ENCODE assay signal across 35 cellular contexts in the genomic region with DNA sequence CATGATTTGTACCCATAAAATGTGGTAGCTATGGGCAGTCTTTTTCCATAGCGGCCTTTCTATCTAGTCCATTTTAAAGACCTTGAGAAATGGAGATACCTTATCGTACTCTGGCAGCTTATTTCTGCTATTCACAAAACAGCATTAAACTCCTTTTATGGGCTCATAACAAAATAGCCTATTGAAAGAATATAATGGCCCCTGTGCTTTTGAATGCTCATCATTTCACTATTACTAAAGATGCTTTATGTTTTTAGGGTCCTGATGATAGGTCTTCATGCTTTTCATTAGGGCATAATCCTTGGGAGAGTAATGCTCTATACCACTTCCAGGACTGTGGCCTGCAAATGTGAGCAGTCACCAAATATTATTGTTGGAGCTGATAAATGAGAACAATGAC. TPM values are rescaled to one million over a fixed set of nuclear protein-coding genes. Genes with fewer than 3 reads are reported as not detected.
"Had no signal": no experiment of that assay in that cellular context is flagged by ENCODE, and none has a peak within 500 bp of the region (broad histone marks: within the 10 kb centered on the region; RNA-seq: fewer than 3 reads in every experiment).

No MANE protein-coding gene starts in this region.

- ATAC-seq: activated naive CD4-positive, alpha-beta T cell treated with anti-CD3 and anti-CD28 coated beads, Interleukin-2, amount 50 U/mL, for 72 hours; activated naive CD8-positive, alpha-beta T cell treated with anti-CD3 and anti-CD28 coated beads, Interleukin-2, amount 50 U/mL, for 24 hours; activated T-cell treated with anti-CD3 and anti-CD28 coated beads, Interleukin-2, amount 50 U/mL, for 4 hours; activated T-cell treated with anti-CD3 and anti-CD28 coated beads, Interleukin-2, amount 50 U/mL, for 72 hours; activated T-helper 17 cell treated with anti-CD3 and anti-CD28 coated beads, Interleukin-2, amount 50 U/mL, for 72 hours; body of pancreas had no signal

- H3K4me1 ChIP-seq: adrenal gland, ascending aorta, body of pancreas, breast epithelium had no signal

- H3K4me3 Mint-ChIP-seq: activated naive CD4-positive, alpha-beta T cell treated with anti-CD3 and anti-CD28 coated beads for 36 hours; activated naive CD4-positive, alpha-beta T cell treated with anti-CD3 and anti-CD28 coated beads, Interleukin-2, amount 10 ng/mL, durations not matched to agents 7 days and 5 days; activated naive CD4-positive, alpha-beta T cell treated with anti-CD3 and anti-CD28 coated beads, Interleukin-2, amount 50 U/mL, for 24 hours; activated naive CD8-positive, alpha-beta T cell; activated naive CD8-positive, alpha-beta T cell treated with anti-CD3 and anti-CD28 coated beads for 36 hours; activated naive CD8-positive, alpha-beta T cell treated with anti-CD3 and anti-CD28 coated beads, Interleukin-2, amount 10 ng/mL, durations not matched to agents 7 days and 5 days; activated naive CD8-positive, alpha-beta T cell treated with anti-CD3 and anti-CD28 coated beads, Interleukin-2, amount 50 U/mL, for 24 hours; activated T-cell treated with anti-CD3 and anti-CD28 coated beads, Interleukin-2, amount 50 U/mL, for 4 hours; activated T-cell treated with anti-CD3 and anti-CD28 coated beads, Interleukin-2, amount 50 U/mL, for 72 hours; activated T-helper 1 cell treated with anti-CD3 and anti-CD28 coated beads, Interleukin-12 subunit alpha, Interleukin-12 subunit beta, Interleukin-2, Interleukin-4 antibody, amounts not matched to agents 30 ng/mL and 10 ng/mL and 1 ng/mL, durations not matched to agents 14 hours and 24 hours and 36 hours; activated T-helper 17 cell treated with anti-CD3 and anti-CD28 coated beads, Interleukin-2, amount 50 U/mL, for 72 hours; brain; central memory CD8-positive, alpha-beta T cell had no signal

- DNase-seq: activated effector memory CD4-positive, alpha-beta T cell treated with anti-CD3 and anti-CD28 coated beads, Interleukin-2, amount 50 U/mL, for 16 hours; activated effector memory CD4-positive, alpha-beta T cell treated with Interleukin-2 at 50 U/mL for 16 hours; activated gamma-delta T cell; activated gamma-delta T cell treated with Interleukin-2 at 50 U/mL for 16 hours; activated naive CD4-positive, alpha-beta T cell; activated naive CD4-positive, alpha-beta T cell treated with anti-CD3 and anti-CD28 coated beads for 36 hours; activated naive CD4-positive, alpha-beta T cell treated with anti-CD3 and anti-CD28 coated beads, Interleukin-2, amount 10 ng/mL, durations not matched to agents 7 days and 5 days; activated naive CD4-positive, alpha-beta T cell treated with anti-CD3 and anti-CD28 coated beads, Interleukin-2, amount 50 U/mL, for 16 hours; activated naive CD4-positive, alpha-beta T cell treated with Interleukin-2 at 50 U/mL for 16 hours; activated naive CD8-positive, alpha-beta T cell treated with anti-CD3 and anti-CD28 coated beads for 36 hours; activated naive CD8-positive, alpha-beta T cell treated with anti-CD3 and anti-CD28 coated beads, Interleukin-2, amount 10 ng/mL, durations not matched to agents 7 days and 5 days; activated naive CD8-positive, alpha-beta T cell treated with anti-CD3 and anti-CD28 coated beads, Interleukin-2, amount 50 U/mL, for 24 hours; activated T-cell treated with anti-CD3 and anti-CD28 coated beads, Interleukin-2, amount 50 U/mL, for 4 hours; activated T-cell treated with anti-CD3 and anti-CD28 coated beads, Interleukin-2, amount 50 U/mL, for 48 hours; activated T-cell treated with anti-CD3 and anti-CD28 coated beads, Interleukin-2, amount 50 U/mL, for 72 hours; adrenal gland; amniotic stem cell; amygdala; anterior cingulate cortex; aorta; body of pancreas; brain microvascular endothelial cell; caudate nucleus; central memory CD4-positive, alpha-beta T cell had no signal

- H3K27me3 ChIP-seq: adrenal gland, ascending aorta, body of pancreas, brain microvascular endothelial cell, breast epithelium, cardiac muscle cell had no signal

- H3K36me3 ChIP-seq: adrenal gland, ascending aorta, brain microvascular endothelial cell, breast epithelium, cardiac muscle cell had no signal

- H3K4me1 Mint-ChIP-seq: activated naive CD4-positive, alpha-beta T cell treated with anti-CD3 and anti-CD28 coated beads, Interleukin-2, amount 10 ng/mL, durations not matched to agents 7 days and 5 days; activated naive CD4-positive, alpha-beta T cell treated with anti-CD3 and anti-CD28 coated beads, Interleukin-2, amount 50 U/mL, for 24 hours; activated naive CD8-positive, alpha-beta T cell treated with anti-CD3 and anti-CD28 coated beads for 36 hours; activated naive CD8-positive, alpha-beta T cell treated with anti-CD3 and anti-CD28 coated beads, Interleukin-2, amount 10 ng/mL, durations not matched to agents 7 days and 5 days; activated naive CD8-positive, alpha-beta T cell treated with anti-CD3 and anti-CD28 coated beads, Interleukin-2, amount 50 U/mL, for 24 hours; activated T-helper 17 cell treated with anti-CD3 and anti-CD28 coated beads, Interleukin-2, amount 50 U/mL, for 72 hours; brain; central memory CD8-positive, alpha-beta T cell had no signal

- H3K27me3 Mint-ChIP-seq: brain had no signal

- H3K4me3 ChIP-seq: adrenal gland, ascending aorta, body of pancreas, breast epithelium, cardiac muscle cell had no signal

- H3K36me3 Mint-ChIP-seq: activated naive CD4-positive, alpha-beta T cell treated with anti-CD3 and anti-CD28 coated beads, Interleukin-2, amount 10 ng/mL, durations not matched to agents 7 days and 5 days; activated naive CD4-positive, alpha-beta T cell treated with anti-CD3 and anti-CD28 coated beads, Interleukin-2, amount 50 U/mL, for 24 hours; activated naive CD8-positive, alpha-beta T cell treated with anti-CD3 and anti-CD28 coated beads for 36 hours; activated naive CD8-positive, alpha-beta T cell treated with anti-CD3 and anti-CD28 coated beads, Interleukin-2, amount 10 ng/mL, durations not matched to agents 7 days and 5 days had no signal

- H3K27ac Mint-ChIP-seq: activated naive CD4-positive, alpha-beta T cell treated with anti-CD3 and anti-CD28 coated beads for 36 hours; activated naive CD4-positive, alpha-beta T cell treated with anti-CD3 and anti-CD28 coated beads, Interleukin-2, amount 10 ng/mL, durations not matched to agents 7 days and 5 days; activated naive CD4-positive, alpha-beta T cell treated with anti-CD3 and anti-CD28 coated beads, Interleukin-2, amount 50 U/mL, for 24 hours; activated naive CD4-positive, alpha-beta T cell treated with anti-CD3 and anti-CD28 coated beads, Interleukin-2, amount 50 U/mL, for 72 hours; activated naive CD8-positive, alpha-beta T cell; activated naive CD8-positive, alpha-beta T cell treated with anti-CD3 and anti-CD28 coated beads for 36 hours; activated naive CD8-positive, alpha-beta T cell treated with anti-CD3 and anti-CD28 coated beads, Interleukin-2, amount 10 ng/mL, durations not matched to agents 7 days and 5 days; activated naive CD8-positive, alpha-beta T cell treated with anti-CD3 and anti-CD28 coated beads, Interleukin-2, amount 50 U/mL, for 24 hours; activated T-cell treated with anti-CD3 and anti-CD28 coated beads, Interleukin-2, amount 50 U/mL, for 72 hours; activated T-helper 1 cell treated with anti-CD3 and anti-CD28 coated beads, Interleukin-12 subunit alpha, Interleukin-12 subunit beta, Interleukin-2, Interleukin-4 antibody, amounts not matched to agents 30 ng/mL and 10 ng/mL and 1 ng/mL, durations not matched to agents 14 hours and 24 hours and 36 hours; activated T-helper 17 cell treated with anti-CD3 and anti-CD28 coated beads, Interleukin-2, amount 50 U/mL, for 72 hours; activated T-helper 2 cell treated with anti-CD3 and anti-CD28 coated beads, Interferon-gamma antibody, Interleukin-2, Interleukin-4, amounts not matched to agents 10 μg/mL and 5 μg/mL and 100 μg/mL, durations not matched to agents 14 hours and 24 hours and 36 hours had no signal

- H3K9me3 Mint-ChIP-seq: activated naive CD4-positive, alpha-beta T cell treated with anti-CD3 and anti-CD28 coated beads for 36 hours; activated naive CD4-positive, alpha-beta T cell treated with anti-CD3 and anti-CD28 coated beads, Interleukin-2, amount 10 ng/mL, durations not matched to agents 7 days and 5 days; activated naive CD8-positive, alpha-beta T cell treated with anti-CD3 and anti-CD28 coated beads for 36 hours; activated T-helper 2 cell treated with anti-CD3 and anti-CD28 coated beads, Interferon-gamma antibody, Interleukin-2, Interleukin-4, amounts not matched to agents 10 μg/mL and 5 μg/mL and 100 μg/mL, durations not matched to agents 14 hours and 24 hours and 36 hours; central memory CD8-positive, alpha-beta T cell had no signal

- H3K9me3 ChIP-seq: adrenal gland, ascending aorta, body of pancreas, breast epithelium had no signal

RNA-seq across cellular contexts. Expression of gene TMEM178A, which starts 7.3 kb away (rescaled TPM):
- total RNA-seq: activated T-cell treated with anti-CD3 and anti-CD28 coated beads, Interleukin-2, amount 50 U/mL, for 4 hours; activated T-helper 1 cell treated with anti-CD3 and anti-CD28 coated beads, Interleukin-12 subunit alpha, Interleukin-12 subunit beta, Interleukin-2, Interleukin-4 antibody, amounts not matched to agents 30 ng/mL and 10 ng/mL and 1 ng/mL, durations not matched to agents 14 hours and 24 hours and 36 hours had no signal
